Comparison of ENCODE assay signal across 1 cellular context in genomic region chr1:162873671-162874666, GRCh38.
TF ChIP-seq lines count a peak whose summit lies in the region.

No MANE protein-coding gene starts in this region.

TF ChIP-seq in HEK293, 187 proteins besides CTCF, POLR2A, EP300 and RAD21:
- 0 out of 2 replicates have a peak, but pooled peaks have one; percentile 33 for TF ChIP-seq ZNF792 (tag by site-specific recombination; IDR thresholded peaks at IDR 0.05)
- no peak for TF ChIP-seq ZNF664 (tag by site-specific recombination; IDR thresholded peaks at IDR 0.05)
- no peak for TF ChIP-seq ZNF274 (IDR thresholded peaks at IDR 0.05; ENCODE audit: low read length)
- no peak for TF ChIP-seq ZNF274 (tag by site-specific recombination; IDR thresholded peaks at IDR 0.05; ENCODE audit: borderline replicate concordance)
- TF ChIP-seq, protein P1, sequence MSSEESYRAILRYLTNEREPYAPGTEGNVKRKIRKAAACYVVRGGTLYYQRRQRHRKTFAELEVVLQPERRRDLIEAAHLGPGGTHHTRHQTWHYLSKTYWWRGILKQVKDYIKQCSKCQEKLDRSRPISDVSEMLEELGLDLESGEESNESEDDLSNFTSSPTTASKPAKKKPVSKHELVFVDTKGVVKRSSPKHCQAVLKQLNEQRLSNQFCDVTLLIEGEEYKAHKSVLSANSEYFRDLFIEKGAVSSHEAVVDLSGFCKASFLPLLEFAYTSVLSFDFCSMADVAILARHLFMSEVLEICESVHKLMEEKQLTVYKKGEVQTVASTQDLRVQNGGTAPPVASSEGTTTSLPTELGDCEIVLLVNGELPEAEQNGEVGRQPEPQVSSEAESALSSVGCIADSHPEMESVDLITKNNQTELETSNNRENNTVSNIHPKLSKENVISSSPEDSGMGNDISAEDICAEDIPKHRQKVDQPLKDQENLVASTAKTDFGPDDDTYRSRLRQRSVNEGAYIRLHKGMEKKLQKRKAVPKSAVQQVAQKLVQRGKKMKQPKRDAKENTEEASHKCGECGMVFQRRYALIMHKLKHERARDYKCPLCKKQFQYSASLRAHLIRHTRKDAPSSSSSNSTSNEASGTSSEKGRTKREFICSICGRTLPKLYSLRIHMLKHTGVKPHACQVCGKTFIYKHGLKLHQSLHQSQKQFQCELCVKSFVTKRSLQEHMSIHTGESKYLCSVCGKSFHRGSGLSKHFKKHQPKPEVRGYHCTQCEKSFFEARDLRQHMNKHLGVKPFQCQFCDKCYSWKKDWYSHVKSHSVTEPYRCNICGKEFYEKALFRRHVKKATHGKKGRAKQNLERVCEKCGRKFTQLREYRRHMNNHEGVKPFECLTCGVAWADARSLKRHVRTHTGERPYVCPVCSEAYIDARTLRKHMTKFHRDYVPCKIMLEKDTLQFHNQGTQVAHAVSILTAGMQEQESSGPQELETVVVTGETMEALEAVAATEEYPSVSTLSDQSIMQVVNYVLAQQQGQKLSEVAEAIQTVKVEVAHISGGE (tag by site-specific recombination; conservative IDR thresholded peaks at IDR 0.05; ENCODE audit: low read depth), result no peak
